ENCODE assay signal across 2 cellular contexts in genomic region chr3:120348981-120349818, GRCh38.
TF ChIP-seq lines count a peak whose summit lies in the region.

TSS of gene LRRC58 (minus strand) at chr3:120349354. CDS start at chr3:120349243, 111 bp downstream.

TF ChIP-seq in A549, 52 proteins besides CTCF, POLR2A, EP300 and RAD21 (continued from another document and continues in another):
- no peak for TF ChIP-seq REST (IDR thresholded peaks at IDR 0.05)
- TF ChIP-seq USF2 (IDR thresholded peaks at IDR 0.05), result peak; percentile 82
- TF ChIP-seq HOXA7 (CRISPR knock-in tag; IDR thresholded peaks at IDR 0.05), result no peak
- TF ChIP-seq EHF (CRISPR knock-in tag; IDR thresholded peaks at IDR 0.05), result 0 out of 2 replicates have a peak, but pooled peaks have one; percentile 11
- TF ChIP-seq ZFP36 (IDR thresholded peaks at IDR 0.05; ENCODE audit: borderline replicate concordance, partially characterized antibody), result no peak
- no peak for TF ChIP-seq RNF2 (IDR thresholded peaks at IDR 0.05; ENCODE audit: borderline replicate concordance, low read depth)
- TF ChIP-seq ELK1 (IDR thresholded peaks at IDR 0.05; ENCODE audit: low read depth, low read length), result no peak
- peak; percentile 92 for TF ChIP-seq BCL3 (IDR thresholded peaks at IDR 0.05)
- no peak for TF ChIP-seq MAFK (IDR thresholded peaks at IDR 0.05; ENCODE audit: partially characterized antibody)
- TF ChIP-seq HDAC2 (IDR thresholded peaks at IDR 0.05), result no peak
- no peak for TF ChIP-seq CBX2 (IDR thresholded peaks at IDR 0.05; ENCODE audit: borderline replicate concordance, low read depth)
- no peak for TF ChIP-seq HMGXB4 (CRISPR knock-in tag; IDR thresholded peaks at IDR 0.05; ENCODE audit: borderline replicate concordance)
- no peak for TF ChIP-seq HEYL (CRISPR knock-in tag; IDR thresholded peaks at IDR 0.05)
- no peak for TF ChIP-seq TP53 (CRISPR knock-in tag; IDR thresholded peaks at IDR 0.05)
- TF ChIP-seq ATOH8 (CRISPR knock-in tag; IDR thresholded peaks at IDR 0.05; ENCODE audit: low read depth), result no peak
- no peak for TF ChIP-seq FOXS1 (CRISPR knock-in tag; IDR thresholded peaks at IDR 0.05)
- no peak for TF ChIP-seq NR3C1 (IDR thresholded peaks at IDR 0.05)
- TF ChIP-seq HOXB13 (CRISPR knock-in tag; IDR thresholded peaks at IDR 0.05; ENCODE audit: low read depth), result no peak
- TF ChIP-seq NPAS2 (CRISPR knock-in tag; IDR thresholded peaks at IDR 0.05; ENCODE audit: borderline replicate concordance), result peak; percentile 60; the same call in 1 of the 2 replicates
- peak; percentile 28; the same call in 2 of the 3 replicates for TF ChIP-seq SMC3 (IDR thresholded peaks at IDR 0.05)
- TF ChIP-seq HOXB5 (CRISPR knock-in tag; IDR thresholded peaks at IDR 0.05), result no peak
- no peak for TF ChIP-seq CBX8 (IDR thresholded peaks at IDR 0.05)

TF ChIP-seq in K562, 482 proteins besides CTCF, POLR2A, EP300 and RAD21 (continued from another document and continues in another):
- TF ChIP-seq ZNF589 (CRISPR knock-in tag; IDR thresholded peaks at IDR 0.05; ENCODE audit: low read depth) (no peak), VEZF1 (CRISPR knock-in tag; IDR thresholded peaks at IDR 0.05) (peak; percentile 88), ZBTB40 (IDR thresholded peaks at IDR 0.05) (peak; percentile 93), ZBTB40 (CRISPR knock-in tag; IDR thresholded peaks at IDR 0.05) (no peak), BHLHE40 (IDR thresholded peaks at IDR 0.05; ENCODE audit: low read length) (peak; percentile 98), MAZ (CRISPR knock-in tag; conservative IDR thresholded peaks at IDR 0.05 in 1 of 2, IDR thresholded peaks at IDR 0.05 in 1 of 2) (peak; percentile 57 to 61; a peak in 3 of 4 replicates), ARID1B (IDR thresholded peaks at IDR 0.05) (no peak), HMGN3 (IDR thresholded peaks at IDR 0.05; ENCODE audit: borderline replicate concordance, extremely low read depth, insufficient read length, low read depth, low read length) (peak; percentile 61), SRSF1 (IDR thresholded peaks at IDR 0.05; ENCODE audit: low read depth, low read length) (no peak), NFIC (IDR thresholded peaks at IDR 0.05) (peak; percentile 7; the same call in 1 of the 2 replicates), PRPF4 (IDR thresholded peaks at IDR 0.05; ENCODE audit: insufficient read depth, low read depth, low read length, poor library complexity, severe bottlenecking) (peak; percentile 41), ZBTB7A (IDR thresholded peaks at IDR 0.05; ENCODE audit: borderline replicate concordance, control insufficient read depth, low read depth, low read length) (peak; percentile 27; the same call in 1 of the 2 replicates), ZNF639 (CRISPR knock-in tag; conservative IDR thresholded peaks at IDR 0.05 in 1 of 2, IDR thresholded peaks at IDR 0.05 in 1 of 2) (0 out of 4 replicates have a peak, but pooled peaks of 1 of the 2 experiments have one; percentile 52), LCOR (CRISPR knock-in tag; IDR thresholded peaks at IDR 0.05) (0 out of 2 replicates have a peak, but pooled peaks have one; percentile 59), OTX1 (CRISPR knock-in tag; IDR thresholded peaks at IDR 0.05) (no peak), HOXB6 (CRISPR knock-in tag; IDR thresholded peaks at IDR 0.05; ENCODE audit: borderline replicate concordance) (no peak), ATF7 (IDR thresholded peaks at IDR 0.05) (peak; percentile 40; the same call in 1 of the 2 replicates), KLF6 (CRISPR knock-in tag; IDR thresholded peaks at IDR 0.05; ENCODE audit: borderline replicate concordance) (no peak), POLR2G (IDR thresholded peaks at IDR 0.05; ENCODE audit: low read depth, low read length) (peak; percentile 98), PHF8 (IDR thresholded peaks at IDR 0.05; ENCODE audit: borderline replicate concordance, low read length) (peak; percentile 83; the same call in 1 of the 2 replicates), USF2 (CRISPR knock-in tag; IDR thresholded peaks at IDR 0.05) (peak; percentile 65), CBX3 (IDR thresholded peaks at IDR 0.05; ENCODE audit: borderline replicate concordance in 1 of 2, low read length in 2 of 2) (peak in 1 of 2 experiments; percentile 37; a peak in 1 of 3 replicates), USF1 (CRISPR knock-in tag; IDR thresholded peaks at IDR 0.05) (peak; percentile 82), MYC (IDR thresholded peaks at IDR 0.05; ENCODE audit: low read depth, low read length) (peak; percentile 81), MYC (CRISPR knock-in tag; IDR thresholded peaks at IDR 0.05; ENCODE audit: borderline replicate concordance, low read depth) (no peak), ZNF740 (CRISPR knock-in tag; IDR thresholded peaks at IDR 0.05) (peak; percentile 82; the same call in 1 of the 2 replicates), ZNF740 (tag; IDR thresholded peaks at IDR 0.05) (peak in 1 of 2 experiments; percentile 68; a peak in 2 of 4 replicates), NRF1 (conservative IDR thresholded peaks at IDR 0.05 in 1 of 2, IDR thresholded peaks at IDR 0.05 in 1 of 2) (peak; percentile 91 to 92), BMI1 (IDR thresholded peaks at IDR 0.05; ENCODE audit: low read length) (no peak), ZNF263 (CRISPR knock-in tag; IDR thresholded peaks at IDR 0.05; ENCODE audit: borderline replicate concordance) (peak; percentile 57; the same call in 1 of the 2 replicates), RAD51 (IDR thresholded peaks at IDR 0.05; ENCODE audit: borderline replicate concordance, low read depth) (peak; percentile 76), ZNF780A (CRISPR knock-in tag; IDR thresholded peaks at IDR 0.05) (no peak), HNRNPL (IDR thresholded peaks at IDR 0.05; ENCODE audit: low read depth, low read length) (peak; percentile 29; the same call in 1 of the 2 replicates), TEAD4 (IDR thresholded peaks at IDR 0.05; ENCODE audit: low read length) (peak; percentile 13; the same call in 1 of the 2 replicates), TEAD4 (CRISPR knock-in tag; IDR thresholded peaks at IDR 0.05; ENCODE audit: borderline replicate concordance) (no peak), POLR2B (IDR thresholded peaks at IDR 0.05; ENCODE audit: low read depth, partially characterized antibody) (peak; percentile 62), BACH1 (tag; IDR thresholded peaks at IDR 0.05) (no peak), CTBP1 (IDR thresholded peaks at IDR 0.05; ENCODE audit: borderline replicate concordance) (peak; percentile 95), MAX (CRISPR knock-in tag; IDR thresholded peaks at IDR 0.05) (peak; percentile 71; the same call in 1 of the 2 replicates), GABPB1 (CRISPR knock-in tag; IDR thresholded peaks at IDR 0.05) (peak; percentile 93), ZBTB12 (CRISPR knock-in tag; IDR thresholded peaks at IDR 0.05) (peak; percentile 44; the same call in 1 of the 2 replicates)
